26 cellular contexts compared by ENCODE assay signal in genomic region chr7:36188923-36189322, GRCh38. TPM values are rescaled to one million over a fixed set of nuclear protein-coding genes. Genes with fewer than 3 reads are reported as not detected.
DNase-seq lines count a peak whose midpoint lies in the region; ATAC-seq, FAIRE-seq and TF ChIP-seq lines count a peak whose summit lies in the region.
"Had no signal": no experiment of that assay in that cellular context is flagged by ENCODE, and none has a peak within 500 bp of the region (broad histone marks: within the 10 kb centered on the region; RNA-seq: fewer than 3 reads in every experiment).

No MANE protein-coding gene starts in this region.

- H3K27me3 ChIP-seq in astrocyte (ENCODE audit: insufficient read depth, low read length) (no peaks in the 10 kb centered on the region), neural progenitor cell (no peaks in the 10 kb centered on the region)

- no peaks in the 10 kb centered on the region for H3K36me3 Mint-ChIP-seq in astrocyte (ENCODE audit: low read depth, unreplicated experiment)
- H3K36me3 Mint-ChIP-seq in neural progenitor cell: no peaks in the 10 kb centered on the region
- H3K36me3 Mint-ChIP-seq in nephron progenitor cell (ENCODE audit: low read depth): no peaks in the 10 kb centered on the region
- H3K36me3 Mint-ChIP-seq: CD8-positive, alpha-beta memory T cell had no signal

- H3K4me1 ChIP-seq in astrocyte (ENCODE audit: insufficient read depth, low read length) (peaks cover 14% of the 10 kb centered on the region), neural progenitor cell (peaks cover 10% of the 10 kb centered on the region)
- H3K4me1 ChIP-seq: HAP-1, SJCRH30 had no signal

- H3K27ac ChIP-seq in astrocyte (ENCODE audit: low read depth, low read length) (no peak overlapping the region), neural progenitor cell (no peak overlapping the region)
- H3K27ac ChIP-seq: C4-2B, GM23248, SJCRH30 had no signal

- DNase-seq in stimulated activated naive CD8-positive, alpha-beta T cell treated with anti-CD3 and anti-CD28 coated beads, Interleukin-15, Interleukin-2, amounts not matched to agents 100 U/mL and 50 U/mL, for 24 hours: no peak
- no peak for DNase-seq in stimulated activated naive CD8-positive, alpha-beta T cell treated with anti-CD3 and anti-CD28 coated beads, Interleukin-15, amount 100 ng/mL, for 72 hours
- no peak for DNase-seq in astrocyte (ENCODE audit: low read depth)
- DNase-seq in neural progenitor cell (ENCODE audit: low spot score): peak; percentile 52
- no peak for DNase-seq in nucleus accumbens (lab: John Stamatoyannopoulos, UW)
- DNase-seq in stimulated activated CD4-positive, alpha-beta T cell treated with anti-CD3 and anti-CD28 coated beads, Interleukin-1b, Interleukin-23, amount 100 ng/mL, for 48 hours: no peak
- DNase-seq in nephron progenitor cell: no peak
- DNase-seq: AML-193; CD8-positive, alpha-beta memory T cell; DMS53; EL; GM23248; MM.1S; NCI-H1105; NCI-H146; NCI-H2029 treated with DMSO at 0.1 percent for 48 hours; NCI-H2171; NCI-H524 treated with DMSO at 0.1 percent for 48 hours; NCI-H82; OCI-M1; SJCRH30 had no signal

- ATAC-seq in stimulated activated naive CD8-positive, alpha-beta T cell treated with anti-CD3 and anti-CD28 coated beads, Interleukin-15, Interleukin-2, amounts not matched to agents 100 U/mL and 50 U/mL, for 24 hours: peak; percentile 65
- ATAC-seq in stimulated activated naive CD8-positive, alpha-beta T cell treated with anti-CD3 and anti-CD28 coated beads, Interleukin-15, amount 100 ng/mL, for 72 hours: no peak
- no peak for ATAC-seq in GM19351 (IDR thresholded peaks at IDR 0.05; ENCODE audit: unreplicated experiment)
- ATAC-seq: K562 had no signal

- no peak overlapping the region for H3K4me3 Mint-ChIP-seq in stimulated activated naive CD8-positive, alpha-beta T cell treated with anti-CD3 and anti-CD28 coated beads, Interleukin-15, amount 100 ng/mL, for 72 hours
- H3K4me3 Mint-ChIP-seq in astrocyte (ENCODE audit: unreplicated experiment) (no peak overlapping the region), neural progenitor cell (no peak overlapping the region), nephron progenitor cell (no peak overlapping the region)
- H3K4me3 Mint-ChIP-seq: CD8-positive, alpha-beta memory T cell had no signal

- H3K79me2 ChIP-seq in astrocyte (ENCODE audit: insufficient read depth, low read length): no peaks in the 10 kb centered on the region
- no peaks in the 10 kb centered on the region for H3K79me2 ChIP-seq in neural progenitor cell (ENCODE audit: low read depth)

- H3K36me3 ChIP-seq in astrocyte (ENCODE audit: insufficient read depth, low read length): no peaks in the 10 kb centered on the region
- no peaks in the 10 kb centered on the region for H3K36me3 ChIP-seq in neural progenitor cell
- H3K36me3 ChIP-seq: HAP-1, SJCRH30 had no signal

- H3F3A ChIP-seq in neural progenitor cell (ENCODE audit: low read depth): no peaks in the 10 kb centered on the region

- no peak overlapping the region for H3K9ac ChIP-seq in astrocyte (ENCODE audit: low read length)
- no peak overlapping the region for H3K9ac ChIP-seq in neural progenitor cell
- H3K9ac ChIP-seq: GM23248 had no signal

- H3K4me2 ChIP-seq in astrocyte (ENCODE audit: low read length): no peak overlapping the region
- H3K4me2 ChIP-seq in neural progenitor cell: peak overlapping the region; percentile 5

- no peak for FAIRE-seq in astrocyte (lab: Jason Lieb, UNC)
- FAIRE-seq: K562, RCC 7860 had no signal

- H3K4me1 Mint-ChIP-seq in stimulated activated naive CD8-positive, alpha-beta T cell treated with anti-CD3 and anti-CD28 coated beads, Interleukin-15, amount 100 ng/mL, for 72 hours: no peaks in the 10 kb centered on the region
- peaks cover 29% of the 10 kb centered on the region for H3K4me1 Mint-ChIP-seq in astrocyte (ENCODE audit: low read depth, unreplicated experiment)
- H3K4me1 Mint-ChIP-seq in neural progenitor cell: peaks cover 38% of the 10 kb centered on the region
- H3K4me1 Mint-ChIP-seq in nephron progenitor cell: peaks cover 46% of the 10 kb centered on the region
- H3K4me1 Mint-ChIP-seq: CD8-positive, alpha-beta memory T cell had no signal

- H3K4me3 ChIP-seq in astrocyte (ENCODE audit: insufficient read depth, low read depth, low read length): no peak overlapping the region
- no peak overlapping the region for H3K4me3 ChIP-seq in neural progenitor cell
- H3K4me3 ChIP-seq: GM23248, HAP-1, K562, SJCRH30 had no signal

- H4K20me1 ChIP-seq in astrocyte (ENCODE audit: insufficient read depth, low read length): no peaks in the 10 kb centered on the region
- no peaks in the 10 kb centered on the region for H4K20me1 ChIP-seq in neural progenitor cell (ENCODE audit: low read depth)

- no peak overlapping the region for H2AFZ ChIP-seq in astrocyte (ENCODE audit: low read depth, low read length)
- H2AFZ ChIP-seq in neural progenitor cell (replicated peaks): no peak overlapping the region
- H2AFZ ChIP-seq: GM23248 had no signal

- H3K27ac Mint-ChIP-seq in stimulated activated naive CD8-positive, alpha-beta T cell treated with anti-CD3 and anti-CD28 coated beads, Interleukin-15, amount 100 ng/mL, for 72 hours: no peak overlapping the region
- H3K27ac Mint-ChIP-seq in astrocyte (ENCODE audit: unreplicated experiment): peak overlapping the region; percentile 53
- H3K27ac Mint-ChIP-seq in neural progenitor cell: no peak overlapping the region
- no peak overlapping the region for H3K27ac Mint-ChIP-seq in nephron progenitor cell

- TF ChIP-seq CTCF in astrocyte (IDR thresholded peaks at IDR 0.05; ENCODE audit: insufficient read depth, low read depth, low read length): no peak
- TF ChIP-seq CTCF in neural progenitor cell (IDR thresholded peaks at IDR 0.05): no peak
- TF ChIP-seq CTCF in nephron progenitor cell (IDR thresholded peaks at IDR 0.05): no peak

- H3K27me3 Mint-ChIP-seq in stimulated activated naive CD8-positive, alpha-beta T cell treated with anti-CD3 and anti-CD28 coated beads, Interleukin-15, amount 100 ng/mL, for 72 hours: no peaks in the 10 kb centered on the region
- H3K27me3 Mint-ChIP-seq in astrocyte (ENCODE audit: low read depth, unreplicated experiment): peaks cover 3% of the 10 kb centered on the region
- peaks cover 2% of the 10 kb centered on the region for H3K27me3 Mint-ChIP-seq in neural progenitor cell (ENCODE audit: insufficient read depth, low read depth)
- peaks cover 4% of the 10 kb centered on the region for H3K27me3 Mint-ChIP-seq in nephron progenitor cell (ENCODE audit: low read depth, poor library complexity)

- H3K9me3 ChIP-seq in astrocyte (ENCODE audit: insufficient read depth, low read depth, low read length) (no peaks in the 10 kb centered on the region), neural progenitor cell (ENCODE audit: low read depth) (no peaks in the 10 kb centered on the region)
- H3K9me3 ChIP-seq: HAP-1, SJCRH30 had no signal

- no peaks in the 10 kb centered on the region for H3K9me3 Mint-ChIP-seq in stimulated activated naive CD8-positive, alpha-beta T cell treated with anti-CD3 and anti-CD28 coated beads, Interleukin-15, amount 100 ng/mL, for 72 hours
- H3K9me3 Mint-ChIP-seq in astrocyte (ENCODE audit: unreplicated experiment): no peaks in the 10 kb centered on the region
- no peaks in the 10 kb centered on the region for H3K9me3 Mint-ChIP-seq in neural progenitor cell
- H3K9me3 Mint-ChIP-seq in nephron progenitor cell: no peaks in the 10 kb centered on the region
- H3K9me3 Mint-ChIP-seq: CD8-positive, alpha-beta memory T cell had no signal

RNA-seq across cellular contexts. Expression of gene EEPD1, which starts 35.9 kb away (rescaled TPM):
- total RNA-seq in astrocyte (4.9 and 5.4 TPM in 2 replicates), neural progenitor cell (ENCODE audit: low replicate concordance) (1.1 and 6.5 TPM in 2 replicates)
